In the genomic region with DNA sequence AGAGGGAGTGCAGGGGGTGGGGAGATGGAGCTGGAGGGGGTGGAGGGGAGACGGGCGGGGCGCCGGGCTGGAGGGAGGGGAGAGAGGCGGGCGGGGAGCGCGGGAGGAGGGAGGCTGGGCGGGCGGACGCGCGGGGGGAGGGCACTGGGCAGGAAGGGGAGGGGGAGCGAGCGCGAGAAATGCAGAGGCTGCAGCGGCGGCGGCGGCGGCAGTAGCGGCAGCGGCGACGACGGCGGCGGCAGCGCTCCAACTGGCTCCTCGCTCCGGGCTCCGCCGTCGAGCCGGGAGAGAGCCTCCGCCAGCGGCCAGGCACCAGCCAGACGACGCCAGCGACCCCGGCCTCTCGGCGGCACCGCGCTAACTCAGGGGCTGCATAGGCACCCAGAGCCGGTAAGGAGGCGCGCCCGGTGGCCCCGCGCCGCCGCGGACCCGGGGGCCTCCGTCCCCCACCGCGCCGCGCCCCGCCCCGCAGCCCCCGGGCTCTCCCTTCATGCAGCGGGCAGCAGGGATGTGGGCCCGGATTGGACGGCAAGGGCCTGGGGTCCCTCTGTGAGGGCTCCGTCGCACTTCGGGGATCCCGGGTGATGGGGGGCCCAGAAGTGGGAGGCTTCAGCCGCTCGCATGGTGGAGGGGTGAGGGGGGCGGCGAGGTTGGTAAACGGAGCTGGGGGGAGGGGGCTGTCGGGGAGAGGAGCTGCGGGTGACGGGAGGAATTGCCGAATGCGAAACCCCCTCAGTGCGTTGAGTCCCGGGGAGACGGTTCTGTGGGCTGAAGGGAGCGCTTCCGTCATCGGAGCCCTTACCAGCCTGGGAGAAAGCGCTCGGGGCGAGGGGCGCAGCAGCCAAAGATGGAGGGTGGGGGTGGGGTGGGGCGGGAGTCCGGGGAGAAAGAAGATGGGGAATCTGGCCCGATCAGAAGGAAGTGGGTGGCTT, we compare ENCODE assay signal across 8 cellular contexts. TPM values are rescaled to one million over a fixed set of nuclear protein-coding genes. Genes with fewer than 3 reads are reported as not detected.
DNase-seq lines count a peak whose midpoint lies in the region; ATAC-seq and TF ChIP-seq lines count a peak whose summit lies in the region.

A gene with protein sequence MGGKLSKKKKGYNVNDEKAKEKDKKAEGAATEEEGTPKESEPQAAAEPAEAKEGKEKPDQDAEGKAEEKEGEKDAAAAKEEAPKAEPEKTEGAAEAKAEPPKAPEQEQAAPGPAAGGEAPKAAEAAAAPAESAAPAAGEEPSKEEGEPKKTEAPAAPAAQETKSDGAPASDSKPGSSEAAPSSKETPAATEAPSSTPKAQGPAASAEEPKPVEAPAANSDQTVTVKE (plus strand): TSS at position 211 of the 932 bp plus-strand sequence. CDS start 57,586 bp downstream, outside the sequence.

- no peaks in the 10 kb centered on the region for H3K9me3 ChIP-seq in neutrophil

- H3K36me3 Mint-ChIP-seq in activated naive CD4-positive, alpha-beta T cell treated with anti-CD3 and anti-CD28 coated beads, Interleukin-2, amount 10 ng/mL, durations not matched to agents 7 days and 5 days, result no peaks in the 10 kb centered on the region
- peaks cover 10% of the 10 kb centered on the region for H3K36me3 Mint-ChIP-seq in glutamatergic neuron (ENCODE audit: unreplicated experiment)

- TF ChIP-seq CTCF in glutamatergic neuron (IDR thresholded peaks at IDR 0.05; ENCODE audit: partially characterized antibody, unreplicated experiment) (no peak), neutrophil (IDR thresholded peaks at IDR 0.05) (peak; percentile 24)

- ATAC-seq in GM18861 (IDR thresholded peaks at IDR 0.05; ENCODE audit: unreplicated experiment) (peak; percentile 25), HG03045 (IDR thresholded peaks at IDR 0.05; ENCODE audit: unreplicated experiment) (peak; percentile 33)

- peak within 1 kb of the TSS; percentile 92 for H3K27ac ChIP-seq in neutrophil

- H3K4me3 ChIP-seq in neutrophil (ENCODE audit: low read depth in 1 of 2, low read length in 1 of 2), result peak within 1 kb of the TSS; percentile 85 to 98

- CTCF ChIA-PET in activated naive CD4-positive, alpha-beta T cell treated with anti-CD3 and anti-CD28 coated beads, Interleukin-2, amount 10 ng/mL, durations not matched to agents 7 days and 5 days (lab: Charles Lee), result no interaction called here

- H3K4me1 Mint-ChIP-seq in activated naive CD4-positive, alpha-beta T cell treated with anti-CD3 and anti-CD28 coated beads, Interleukin-2, amount 10 ng/mL, durations not matched to agents 7 days and 5 days, result peaks cover 13% of the 10 kb centered on the region
- peaks cover 18% of the 10 kb centered on the region for H3K4me1 Mint-ChIP-seq in glutamatergic neuron (ENCODE audit: low read depth, unreplicated experiment)

- no peaks in the 10 kb centered on the region for H3K27me3 ChIP-seq in neutrophil

- H3K27me3 Mint-ChIP-seq in activated naive CD4-positive, alpha-beta T cell treated with anti-CD3 and anti-CD28 coated beads, Interleukin-2, amount 10 ng/mL, durations not matched to agents 7 days and 5 days, result peaks cover 45% of the 10 kb centered on the region
- H3K27me3 Mint-ChIP-seq in glutamatergic neuron (ENCODE audit: unreplicated experiment), result peaks cover 36% of the 10 kb centered on the region

- peak within 1 kb of the TSS; percentile 16 for H3K27ac Mint-ChIP-seq in activated naive CD4-positive, alpha-beta T cell treated with anti-CD3 and anti-CD28 coated beads, Interleukin-2, amount 10 ng/mL, durations not matched to agents 7 days and 5 days
- peak within 1 kb of the TSS; percentile 98 for H3K27ac Mint-ChIP-seq in glutamatergic neuron (ENCODE audit: unreplicated experiment)

- peaks cover 25% of the 10 kb centered on the region for H3K36me3 ChIP-seq in neutrophil

- DNase-seq in AG08395 (ENCODE audit: low spot score), result peak; percentile 81
- peak; percentile 63 for DNase-seq in NCI-H526 treated with DMSO at 0.1 percent for 48 hours (lab: John Stamatoyannopoulos, UW)
- peak; percentile 43 for DNase-seq in activated naive CD4-positive, alpha-beta T cell treated with anti-CD3 and anti-CD28 coated beads, Interleukin-2, amount 10 ng/mL, durations not matched to agents 7 days and 5 days
- DNase-seq in glutamatergic neuron, result peak; percentile 97
- DNase-seq in DMS114 treated with DMSO at 0.1 percent for 48 hours (lab: John Stamatoyannopoulos, UW; ENCODE audit: unreplicated experiment), result no peak

- H3K4me3 Mint-ChIP-seq in activated naive CD4-positive, alpha-beta T cell treated with anti-CD3 and anti-CD28 coated beads, Interleukin-2, amount 10 ng/mL, durations not matched to agents 7 days and 5 days, result peak within 1 kb of the TSS; percentile 37
- H3K4me3 Mint-ChIP-seq in glutamatergic neuron (ENCODE audit: unreplicated experiment), result peak within 1 kb of the TSS; percentile 98

- no peaks in the 10 kb centered on the region for H3K9me3 Mint-ChIP-seq in activated naive CD4-positive, alpha-beta T cell treated with anti-CD3 and anti-CD28 coated beads, Interleukin-2, amount 10 ng/mL, durations not matched to agents 7 days and 5 days
- H3K9me3 Mint-ChIP-seq in glutamatergic neuron (ENCODE audit: unreplicated experiment), result peaks cover 42% of the 10 kb centered on the region

- peaks cover 72 to 79% of the 10 kb centered on the region in 2 experiments for H3K4me1 ChIP-seq in neutrophil (ENCODE audit: control insufficient read depth in 1 of 2, insufficient read depth in 1 of 2, low read depth in 1 of 2, low read length in 1 of 2)

RNA-seq across cellular contexts. Expression of the gene that starts here (rescaled TPM):
- total RNA-seq in glutamatergic neuron (ENCODE audit: unreplicated experiment), result 832 TPM
